13 cellular contexts compared by ENCODE assay signal in genomic region chr22:36409067-36409466, GRCh38. TPM values are rescaled to one million over a fixed set of nuclear protein-coding genes. Genes with fewer than 3 reads are reported as not detected.
A peak's percentile ranks its signal among the peaks of the same experiment; 100 is the strongest.
DNase-seq lines count a peak whose midpoint lies in the region; ATAC-seq lines count a peak whose summit lies in the region.
"Had no signal": no experiment of that assay in that cellular context is flagged by ENCODE, and none has a peak within 500 bp of the region (broad histone marks: within the 10 kb centered on the region; RNA-seq: fewer than 3 reads in every experiment).

No MANE protein-coding gene starts in this region.

- no peaks in the 10 kb centered on the region for H3K9me3 Mint-ChIP-seq in activated naive CD4-positive, alpha-beta T cell treated with anti-CD3 and anti-CD28 coated beads, Interleukin-2, amount 10 ng/mL, durations not matched to agents 7 days and 5 days
- no peaks in the 10 kb centered on the region for H3K9me3 Mint-ChIP-seq in T-cell
- no peaks in the 10 kb centered on the region for H3K9me3 Mint-ChIP-seq in stimulated activated memory B cell treated with anti-CD40 and anti-IgM and Interleukin-4, amounts not matched to agents 10 μg/mL and 1 μg/mL and 100 μg/mL, for 72 hours

- peak overlapping the region; percentile 71 for H3K27ac Mint-ChIP-seq in activated naive CD4-positive, alpha-beta T cell treated with anti-CD3 and anti-CD28 coated beads, Interleukin-2, amount 10 ng/mL, durations not matched to agents 7 days and 5 days
- H3K27ac Mint-ChIP-seq in T-cell = peak overlapping the region; percentile 86 to 96
- peak overlapping the region; percentile 92 for H3K27ac Mint-ChIP-seq in stimulated activated memory B cell treated with anti-CD40 and anti-IgM and Interleukin-4, amounts not matched to agents 10 μg/mL and 1 μg/mL and 100 μg/mL, for 72 hours

- DNase-seq in activated naive CD4-positive, alpha-beta T cell treated with anti-CD3 and anti-CD28 coated beads, Interleukin-2, amount 10 ng/mL, durations not matched to agents 7 days and 5 days = no peak
- no peak for DNase-seq in activated naive CD4-positive, alpha-beta T cell (lab: John Stamatoyannopoulos, UW)
- DNase-seq in T-cell (no peak), left kidney (ENCODE audit: low read depth, low spot score) (peak; percentile 25), NOMO-1 treated with dmso at 0.1 percent for 144 hours (lab: John Stamatoyannopoulos, UW; ENCODE audit: unreplicated experiment) (no peak)
- no peak for DNase-seq in activated effector memory CD4-positive, alpha-beta T cell treated with anti-CD3 and anti-CD28 coated beads, Interleukin-2, amount 50 U/mL, for 16 hours
- DNase-seq in stimulated activated CD4-positive, alpha-beta T cell treated with anti-CD3 and anti-CD28 coated beads, Interleukin-2, amount 100 ng/mL, for 24 hours = no peak
- DNase-seq: GM23248, Karpas-422, midbrain, NCI-H446 treated with DMSO at 0.1 percent for 48 hours had no signal

- POLR2A ChIA-PET in T-cell (lab: Charles Lee) = no interaction called here

- no peak overlapping the region for H3K4me3 Mint-ChIP-seq in activated naive CD4-positive, alpha-beta T cell treated with anti-CD3 and anti-CD28 coated beads, Interleukin-2, amount 10 ng/mL, durations not matched to agents 7 days and 5 days
- peak overlapping the region in 1 of 3 donors; percentile 77 for H3K4me3 Mint-ChIP-seq in T-cell
- no peak overlapping the region for H3K4me3 Mint-ChIP-seq in stimulated activated memory B cell treated with anti-CD40 and anti-IgM and Interleukin-4, amounts not matched to agents 10 μg/mL and 1 μg/mL and 100 μg/mL, for 72 hours

- CTCF ChIA-PET in activated naive CD4-positive, alpha-beta T cell treated with anti-CD3 and anti-CD28 coated beads, Interleukin-2, amount 10 ng/mL, durations not matched to agents 7 days and 5 days (lab: Charles Lee) = no interaction called here
- CTCF ChIA-PET in T-cell (lab: Charles Lee) = no interaction called here

- peaks cover 76% of the 10 kb centered on the region for H3K4me1 Mint-ChIP-seq in activated naive CD4-positive, alpha-beta T cell treated with anti-CD3 and anti-CD28 coated beads, Interleukin-2, amount 10 ng/mL, durations not matched to agents 7 days and 5 days
- peaks cover 60 to 75% (median 61%) of the 10 kb centered on the region in 3 donors for H3K4me1 Mint-ChIP-seq in T-cell
- H3K4me1 Mint-ChIP-seq in stimulated activated memory B cell treated with anti-CD40 and anti-IgM and Interleukin-4, amounts not matched to agents 10 μg/mL and 1 μg/mL and 100 μg/mL, for 72 hours = peaks cover 65% of the 10 kb centered on the region

- H3K27me3 Mint-ChIP-seq in activated naive CD4-positive, alpha-beta T cell treated with anti-CD3 and anti-CD28 coated beads, Interleukin-2, amount 10 ng/mL, durations not matched to agents 7 days and 5 days = no peaks in the 10 kb centered on the region
- no peaks in the 10 kb centered on the region for H3K27me3 Mint-ChIP-seq in T-cell
- H3K27me3 Mint-ChIP-seq in stimulated activated memory B cell treated with anti-CD40 and anti-IgM and Interleukin-4, amounts not matched to agents 10 μg/mL and 1 μg/mL and 100 μg/mL, for 72 hours = no peaks in the 10 kb centered on the region

- H3K36me3 Mint-ChIP-seq in activated naive CD4-positive, alpha-beta T cell treated with anti-CD3 and anti-CD28 coated beads, Interleukin-2, amount 10 ng/mL, durations not matched to agents 7 days and 5 days = peaks cover 1% of the 10 kb centered on the region
- no peaks in the 10 kb centered on the region for H3K36me3 Mint-ChIP-seq in T-cell
- no peaks in the 10 kb centered on the region for H3K36me3 Mint-ChIP-seq in stimulated activated memory B cell treated with anti-CD40 and anti-IgM and Interleukin-4, amounts not matched to agents 10 μg/mL and 1 μg/mL and 100 μg/mL, for 72 hours

- no peak for ATAC-seq in T-cell (replicated peaks in 1 of 4)
- no peak for ATAC-seq in stimulated activated memory B cell treated with anti-CD40 and anti-IgM and Interleukin-4, amounts not matched to agents 10 μg/mL and 1 μg/mL and 100 μg/mL, for 72 hours
- ATAC-seq: SK-N-SH treated with all-trans-retinoic acid at 6 μM for 48 hours had no signal

RNA-seq across cellular contexts. Expression of gene MYH9, which starts 21.3 kb away (rescaled TPM):
- 1,000 to 10,000 TPM in 2 of 5 donors, 100 to 1,000 TPM in 3; 816 to 1,109 (median 896) TPM for total RNA-seq in T-cell
